12 cellular contexts compared by ENCODE assay signal in genomic region chr10:70271996-70272924, GRCh38. TPM values are rescaled to one million over a fixed set of nuclear protein-coding genes. Genes with fewer than 3 reads are reported as not detected.
DNase-seq lines count a peak whose midpoint lies in the region; ATAC-seq, FAIRE-seq and TF ChIP-seq lines count a peak whose summit lies in the region.
"Had no signal": no experiment of that assay in that cellular context is flagged by ENCODE, and none has a peak within 500 bp of the region (broad histone marks: within the 10 kb centered on the region; RNA-seq: fewer than 3 reads in every experiment).

No MANE protein-coding gene starts in this region.

- ATAC-seq in HG02798 (IDR thresholded peaks at IDR 0.05; ENCODE audit: poor library complexity, unreplicated experiment) (peak; percentile 17), GM21529 (IDR thresholded peaks at IDR 0.05; ENCODE audit: unreplicated experiment) (no peak), GM18505 (IDR thresholded peaks at IDR 0.05; ENCODE audit: unreplicated experiment) (no peak)
- ATAC-seq in activated T-helper 17 cell treated with anti-CD3 and anti-CD28 coated beads, Interleukin-2, amount 50 U/mL, for 72 hours (replicated peaks) = peak; percentile 25

- H3K9me3 Mint-ChIP-seq in activated T-helper 17 cell treated with anti-CD3 and anti-CD28 coated beads, Interleukin-2, amount 50 U/mL, for 72 hours = no peaks in the 10 kb centered on the region

- TF ChIP-seq POLR2A in GM12892 (IDR thresholded peaks at IDR 0.05; ENCODE audit: low read depth, low read length) (no peak), erythroblast (IDR thresholded peaks at IDR 0.05; ENCODE audit: low read length) (no peak), GM18505 (IDR thresholded peaks at IDR 0.05; ENCODE audit: borderline replicate concordance, extremely low read depth, insufficient read depth, insufficient read length) (no peak)

- DNase-seq in GM12892 (ENCODE audit: insufficient read length) (no peak), midbrain (lab: John Stamatoyannopoulos, UW) (peak; percentile 4), erythroblast (lab: John Stamatoyannopoulos, UW) (no peak)
- DNase-seq: NCI-H2171, psoas muscle, T1000 had no signal

- FAIRE-seq in GM12892 (lab: Jason Lieb, UNC) = peak; percentile 63
- FAIRE-seq: RCC 7860 had no signal

- H3K27ac Mint-ChIP-seq in activated T-helper 17 cell treated with anti-CD3 and anti-CD28 coated beads, Interleukin-2, amount 50 U/mL, for 72 hours = peak overlapping the region; percentile 77

- H3K4me3 Mint-ChIP-seq in activated T-helper 17 cell treated with anti-CD3 and anti-CD28 coated beads, Interleukin-2, amount 50 U/mL, for 72 hours = peak overlapping the region; percentile 66

- H3K36me3 Mint-ChIP-seq in activated T-helper 17 cell treated with anti-CD3 and anti-CD28 coated beads, Interleukin-2, amount 50 U/mL, for 72 hours (ENCODE audit: low read depth) = no peaks in the 10 kb centered on the region

- no peaks in the 10 kb centered on the region for H3K27me3 Mint-ChIP-seq in activated T-helper 17 cell treated with anti-CD3 and anti-CD28 coated beads, Interleukin-2, amount 50 U/mL, for 72 hours

- H3K4me1 Mint-ChIP-seq in activated T-helper 17 cell treated with anti-CD3 and anti-CD28 coated beads, Interleukin-2, amount 50 U/mL, for 72 hours = peaks cover 10% of the 10 kb centered on the region

RNA-seq across cellular contexts. Expression of gene NPFFR1, which starts 11.5 kb away (rescaled TPM):
- not detected for polyA plus RNA-seq in GM12892 (2012; ENCODE audit: missing spikeins)
- not detected for total RNA-seq in activated T-helper 17 cell treated with anti-CD3 and anti-CD28 coated beads, Interleukin-2, amount 50 U/mL, for 72 hours
- total RNA-seq: psoas muscle, subcutaneous adipose tissue had no signal

RNA-seq across cellular contexts. Expression of gene PPA1, which starts 39.0 kb away (rescaled TPM):
- polyA plus RNA-seq in GM12892 (2012; ENCODE audit: missing spikeins) = 364 TPM
- 100 to 1,000 TPM; 176 to 260 TPM for total RNA-seq in activated T-helper 17 cell treated with anti-CD3 and anti-CD28 coated beads, Interleukin-2, amount 50 U/mL, for 72 hours

Comparison
In these comparisons a context has a peak if more than half of its experiments do, and no peak if none do; other contexts are left out.
1. ATAC-seq: peak in HG02798 (single experiment) and activated T-helper 17 cell treated with anti-CD3 and anti-CD28 coated beads, Interleukin-2, amount 50 U/mL, for 72 hours (single experiment); none in GM21529 (single experiment) and GM18505 (single experiment).